32 cellular contexts compared by ENCODE assay signal in the genomic region with DNA sequence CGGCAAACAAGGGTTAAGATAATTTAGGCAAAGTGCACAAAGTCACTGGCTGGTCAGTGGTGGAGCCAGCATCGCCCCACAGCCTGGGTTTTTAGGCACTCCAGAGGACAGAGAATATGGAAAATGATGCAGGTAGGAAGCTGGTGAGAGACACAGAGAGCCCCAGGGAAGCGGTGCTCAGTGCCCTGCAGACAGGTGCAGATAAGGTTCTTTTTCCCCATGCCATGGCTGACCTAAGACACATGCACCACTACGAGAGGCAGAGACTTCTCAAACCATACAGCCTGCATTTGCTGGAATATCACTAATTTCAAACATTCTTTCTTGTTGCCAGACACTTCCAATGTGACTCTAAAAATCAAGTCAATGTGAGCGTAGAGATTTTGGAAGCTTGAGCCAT.
"Had no signal": no experiment of that assay in that cellular context is flagged by ENCODE, and none has a peak within 500 bp of the region (broad histone marks: within the 10 kb centered on the region; RNA-seq: fewer than 3 reads in every experiment).

No MANE protein-coding gene starts in this region.

- H3K9me3 ChIP-seq: adrenal gland had no signal

- FAIRE-seq: astrocyte, bronchial epithelial cell, TTC549 had no signal

- DNase-seq: activated B cell treated with CpG ODN at 0.5 μM for 24 hours; activated CD4-positive, alpha-beta memory T cell treated with anti-CD3 and anti-CD28 coated beads for 36 hours; activated CD4-positive, alpha-beta T cell treated with anti-CD3 and anti-CD28 coated beads for 4 hours; activated CD4-positive, alpha-beta T cell treated with anti-CD3 and anti-CD28 coated beads, Interleukin-2, amount 10 ng/mL, durations not matched to agents 24 days and 14 days; activated CD4-positive, alpha-beta T cell treated with anti-CD3 and anti-CD28 coated beads, Interleukin-2, amount 50 U/mL, for 1 hour; activated CD4-positive, alpha-beta T cell treated with anti-CD3 and anti-CD28 coated beads, Interleukin-2, amount 50 U/mL, for 4 hours; activated CD4-positive, CD25-positive, alpha-beta regulatory T cell treated with anti-CD3 and anti-CD28 coated beads, Interleukin-2, amount 50 U/mL, for 72 hours; activated CD8-positive, alpha-beta memory T cell treated with anti-CD3 and anti-CD28 coated beads, Interleukin-2, amount 50 U/mL, for 4 hours; activated CD8-positive, alpha-beta T cell treated with anti-CD3 and anti-CD28 coated beads for 36 hours; activated effector memory CD4-positive, alpha-beta T cell treated with anti-CD3 and anti-CD28 coated beads, Interleukin-2, amount 50 U/mL, for 16 hours; activated gamma-delta T cell treated with Interleukin-2 at 50 U/mL for 16 hours; activated naive CD4-positive, alpha-beta T cell; activated naive CD4-positive, alpha-beta T cell treated with anti-CD3 and anti-CD28 coated beads for 36 hours; activated naive CD4-positive, alpha-beta T cell treated with anti-CD3 and anti-CD28 coated beads, Interleukin-2, amount 50 U/mL, for 16 hours; activated naive CD8-positive, alpha-beta T cell treated with anti-CD3 and anti-CD28 coated beads for 36 hours; activated T-cell treated with anti-CD3 and anti-CD28 coated beads for 4 hours; activated T-cell treated with anti-CD3 and anti-CD28 coated beads, Interleukin-2, amount 50 U/mL, for 1 hour; activated T-cell treated with anti-CD3 and anti-CD28 coated beads, Interleukin-2, amount 50 U/mL, for 4 hours; activated T-cell treated with anti-CD3 and anti-CD28 coated beads, Interleukin-2, amount 50 U/mL, for 72 hours; adrenal gland; amniotic stem cell; caudate nucleus; T-helper 1 cell; T-helper 2 cell; T-helper 9 cell had no signal

- H3K27me3 ChIP-seq: adrenal gland, cardiac muscle cell had no signal

- H3K27ac ChIP-seq: adrenal gland, VCaP had no signal

- ATAC-seq: activated CD8-positive, alpha-beta T cell treated with anti-CD3 and anti-CD28 coated beads for 36 hours; activated naive CD4-positive, alpha-beta T cell treated with anti-CD3 and anti-CD28 coated beads, Interleukin-2, amount 50 U/mL, for 72 hours; activated T-cell treated with anti-CD3 and anti-CD28 coated beads, Interleukin-2, amount 50 U/mL, for 4 hours; activated T-cell treated with anti-CD3 and anti-CD28 coated beads, Interleukin-2, amount 50 U/mL, for 72 hours; activated T-helper 17 cell treated with anti-CD3 and anti-CD28 coated beads, Interleukin-2, amount 50 U/mL, for 72 hours had no signal

- H3K4me3 ChIP-seq: adrenal gland, cardiac muscle cell had no signal

- H3K4me1 ChIP-seq: adrenal gland had no signal

- H3K36me3 ChIP-seq: adrenal gland, cardiac muscle cell had no signal
